Comparison of ENCODE assay signal across 1 cellular context in the genomic region with DNA sequence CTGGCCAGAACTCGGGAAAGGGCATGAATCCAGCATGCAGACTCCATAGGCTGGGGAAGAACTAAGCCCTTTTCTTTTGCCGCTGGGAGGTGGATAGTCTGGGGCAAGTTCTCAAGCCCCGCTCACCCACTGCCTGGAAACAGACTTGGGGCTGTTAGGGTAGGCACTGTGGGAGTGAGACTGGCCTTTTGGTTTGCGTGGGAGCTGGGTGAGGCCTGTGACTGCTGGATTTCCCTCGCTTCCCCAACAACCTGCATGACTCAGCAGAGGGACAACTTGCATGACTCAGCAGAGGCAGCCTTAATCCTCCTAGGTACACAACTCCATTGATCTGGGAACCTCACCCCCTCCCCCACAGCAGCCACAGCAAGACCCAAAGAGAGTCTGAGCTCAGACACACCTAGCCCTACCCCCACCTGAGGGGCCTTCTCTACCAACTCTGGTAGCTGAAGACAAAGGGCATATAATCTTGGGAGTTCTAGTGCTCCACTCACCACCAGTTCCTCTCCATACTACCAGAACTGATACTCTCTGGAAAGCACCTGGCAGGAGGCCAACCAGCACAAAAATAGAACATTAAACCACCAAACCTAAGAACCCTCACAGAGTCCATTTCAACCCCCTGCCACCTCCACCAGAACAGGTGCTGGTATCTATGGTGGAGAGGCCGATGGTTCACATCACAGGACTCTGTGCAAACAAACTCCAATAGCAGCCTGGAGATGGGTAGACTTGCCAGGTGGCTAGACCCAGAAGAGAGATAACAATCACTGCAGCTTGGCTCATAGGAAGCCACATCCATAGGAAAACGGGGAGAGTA.
A peak's percentile ranks its signal among the peaks of the same experiment; 100 is the strongest.
TF ChIP-seq lines count a peak whose summit lies in the region.

No MANE protein-coding gene starts in this region.

TF ChIP-seq in A549, 52 proteins besides CTCF, POLR2A, EP300 and RAD21 (continued from another document):
- TF ChIP-seq, protein P1, sequence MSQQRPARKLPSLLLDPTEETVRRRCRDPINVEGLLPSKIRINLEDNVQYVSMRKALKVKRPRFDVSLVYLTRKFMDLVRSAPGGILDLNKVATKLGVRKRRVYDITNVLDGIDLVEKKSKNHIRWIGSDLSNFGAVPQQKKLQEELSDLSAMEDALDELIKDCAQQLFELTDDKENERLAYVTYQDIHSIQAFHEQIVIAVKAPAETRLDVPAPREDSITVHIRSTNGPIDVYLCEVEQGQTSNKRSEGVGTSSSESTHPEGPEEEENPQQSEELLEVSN (IDR thresholded peaks at IDR 0.05; ENCODE audit: borderline replicate concordance, low read depth): peak; percentile 86
- TF ChIP-seq FOXS1 (CRISPR knock-in tag; IDR thresholded peaks at IDR 0.05) (peak; percentile 8; the same call in 1 of the 2 replicates), GATA3 (IDR thresholded peaks at IDR 0.05; ENCODE audit: borderline replicate concordance) (peak; percentile 70), TP53 (CRISPR knock-in tag; IDR thresholded peaks at IDR 0.05) (peak; percentile 69; the same call in 1 of the 2 replicates), RFX5 (IDR thresholded peaks at IDR 0.05) (no peak), ZSCAN20 (CRISPR knock-in tag; IDR thresholded peaks at IDR 0.05) (no peak; the same call in 1 of the 2 replicates), NPAS2 (CRISPR knock-in tag; IDR thresholded peaks at IDR 0.05; ENCODE audit: borderline replicate concordance) (0 out of 2 replicates have a peak, but pooled peaks have one; percentile 8), EHMT2 (IDR thresholded peaks at IDR 0.05; ENCODE audit: low read depth) (no peak), MAFK (IDR thresholded peaks at IDR 0.05; ENCODE audit: partially characterized antibody) (peak; percentile 100), SMC3 (IDR thresholded peaks at IDR 0.05) (peak; percentile 28; the same call in 1 of the 3 replicates), JUN (IDR thresholded peaks at IDR 0.05) (peak; percentile 64 to 90; a peak in 4 of 5 replicates), FOSL2 (IDR thresholded peaks at IDR 0.05) (peak; percentile 82), FOSL2 (CRISPR knock-in tag; IDR thresholded peaks at IDR 0.05) (peak; percentile 98), JUNB (IDR thresholded peaks at IDR 0.05) (peak; percentile 67), CHD2 (IDR thresholded peaks at IDR 0.05; ENCODE audit: low read length, partially characterized antibody) (peak; percentile 59), ZC3H11A (IDR thresholded peaks at IDR 0.05) (no peak), EHF (CRISPR knock-in tag; IDR thresholded peaks at IDR 0.05) (peak; percentile 90; the same call in 1 of the 2 replicates), HOXB5 (CRISPR knock-in tag; IDR thresholded peaks at IDR 0.05) (peak; percentile 84; the same call in 1 of the 2 replicates), KDM5A (IDR thresholded peaks at IDR 0.05) (no peak), MYC (IDR thresholded peaks at IDR 0.05; ENCODE audit: borderline replicate concordance, low read length) (no peak), ZNF302 (CRISPR knock-in tag; IDR thresholded peaks at IDR 0.05) (peak; percentile 93)
- TF ChIP-seq, protein P2, sequence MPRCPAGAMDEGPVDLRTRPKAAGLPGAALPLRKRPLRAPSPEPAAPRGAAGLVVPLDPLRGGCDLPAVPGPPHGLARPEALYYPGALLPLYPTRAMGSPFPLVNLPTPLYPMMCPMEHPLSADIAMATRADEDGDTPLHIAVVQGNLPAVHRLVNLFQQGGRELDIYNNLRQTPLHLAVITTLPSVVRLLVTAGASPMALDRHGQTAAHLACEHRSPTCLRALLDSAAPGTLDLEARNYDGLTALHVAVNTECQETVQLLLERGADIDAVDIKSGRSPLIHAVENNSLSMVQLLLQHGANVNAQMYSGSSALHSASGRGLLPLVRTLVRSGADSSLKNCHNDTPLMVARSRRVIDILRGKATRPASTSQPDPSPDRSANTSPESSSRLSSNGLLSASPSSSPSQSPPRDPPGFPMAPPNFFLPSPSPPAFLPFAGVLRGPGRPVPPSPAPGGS (IDR thresholded peaks at IDR 0.05): 0 out of 3 replicates have a peak, but pooled peaks have one; percentile 35
- TF ChIP-seq, protein P3, sequence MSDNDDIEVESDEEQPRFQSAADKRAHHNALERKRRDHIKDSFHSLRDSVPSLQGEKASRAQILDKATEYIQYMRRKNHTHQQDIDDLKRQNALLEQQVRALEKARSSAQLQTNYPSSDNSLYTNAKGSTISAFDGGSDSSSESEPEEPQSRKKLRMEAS (IDR thresholded peaks at IDR 0.05): peak; percentile 82
